ENCODE assay signal across 8 cellular contexts in genomic region chr12:31728917-31729640, GRCh38. TPM values are rescaled to one million over a fixed set of nuclear protein-coding genes. Genes with fewer than 3 reads are reported as not detected.
DNase-seq lines count a peak whose midpoint lies in the region; ATAC-seq and TF ChIP-seq lines count a peak whose summit lies in the region.

TSS of gene AMN1 (minus strand) at chr12:31729021. CDS start at chr12:31729008, 13 bp downstream.

- in situ Hi-C loops in GM13977 (cut with MboI; ENCODE audit: low pct_unique_long_range_greater_than_20kb, low sequenced_read_pairs, unreplicated experiment): no loop called here

- H3K27me3 Mint-ChIP-seq in T-helper 1 cell treated with Interleukin-12 subunit alpha and Interleukin-12 subunit beta and Interleukin-4 antibody, amounts not matched to agents 30 μg/mL and 1 μg/mL, for 36 hours (ENCODE audit: low read depth): no peaks in the 10 kb centered on the region
- H3K27me3 Mint-ChIP-seq in progenitor cell of endocrine pancreas: no peaks in the 10 kb centered on the region

- peak within 1 kb of the TSS; percentile 95 for H3K4me3 Mint-ChIP-seq in T-helper 1 cell treated with Interleukin-12 subunit alpha and Interleukin-12 subunit beta and Interleukin-4 antibody, amounts not matched to agents 30 μg/mL and 1 μg/mL, for 36 hours
- peak within 1 kb of the TSS; percentile 88 for H3K4me3 Mint-ChIP-seq in progenitor cell of endocrine pancreas (ENCODE audit: low read depth)

- peak within 1 kb of the TSS; percentile 99 for H3K27ac Mint-ChIP-seq in T-helper 1 cell treated with Interleukin-12 subunit alpha and Interleukin-12 subunit beta and Interleukin-4 antibody, amounts not matched to agents 30 μg/mL and 1 μg/mL, for 36 hours
- peak within 1 kb of the TSS; percentile 99 for H3K27ac Mint-ChIP-seq in progenitor cell of endocrine pancreas

- TF ChIP-seq CTCF in GM13977 (IDR thresholded peaks at IDR 0.05; ENCODE audit: extremely low read depth, insufficient read depth, missing control alignments) (no peak), progenitor cell of endocrine pancreas (IDR thresholded peaks at IDR 0.05; ENCODE audit: unreplicated experiment) (peak; percentile 22)

- intact Hi-C loops in left ventricle myocardium superior (cut with micrococcal nuclease): no loop called here

- DNase-seq in GM13977 (ENCODE audit: low spot score) (peak; percentile 93), NCI-H1694 (lab: John Stamatoyannopoulos, UW) (peak; percentile 98), left ventricle myocardium superior (peak; percentile 99), progenitor cell of endocrine pancreas (ENCODE audit: low spot score, unreplicated experiment) (peak; percentile 100), ureter (ENCODE audit: low spot score) (peak; percentile 100)

- ATAC-seq in HG02870 (IDR thresholded peaks at IDR 0.05; ENCODE audit: unreplicated experiment): peak; percentile 95
- ATAC-seq in left ventricle myocardium superior: peak; percentile 96

- peak within 1 kb of the TSS; percentile 97 for H3K27ac ChIP-seq in angular gyrus (ENCODE audit: low read depth, low read length)

- H3K9me3 Mint-ChIP-seq in T-helper 1 cell treated with Interleukin-12 subunit alpha and Interleukin-12 subunit beta and Interleukin-4 antibody, amounts not matched to agents 30 μg/mL and 1 μg/mL, for 36 hours: peaks cover 21% of the 10 kb centered on the region
- H3K9me3 Mint-ChIP-seq in progenitor cell of endocrine pancreas (ENCODE audit: low read depth): peaks cover 31% of the 10 kb centered on the region

- H3K36me3 Mint-ChIP-seq in T-helper 1 cell treated with Interleukin-12 subunit alpha and Interleukin-12 subunit beta and Interleukin-4 antibody, amounts not matched to agents 30 μg/mL and 1 μg/mL, for 36 hours (ENCODE audit: low read depth): peaks cover 29% of the 10 kb centered on the region
- peaks cover 24% of the 10 kb centered on the region for H3K36me3 Mint-ChIP-seq in progenitor cell of endocrine pancreas (ENCODE audit: insufficient read depth)

- H3K4me1 Mint-ChIP-seq in T-helper 1 cell treated with Interleukin-12 subunit alpha and Interleukin-12 subunit beta and Interleukin-4 antibody, amounts not matched to agents 30 μg/mL and 1 μg/mL, for 36 hours (ENCODE audit: low read depth): peaks cover 43% of the 10 kb centered on the region
- peaks cover 35% of the 10 kb centered on the region for H3K4me1 Mint-ChIP-seq in progenitor cell of endocrine pancreas (ENCODE audit: low read depth)

RNA-seq across cellular contexts. Expression of gene AMN1, which starts in this region (rescaled TPM):
- total RNA-seq in left ventricle myocardium superior: 16.7 TPM
- total RNA-seq in progenitor cell of endocrine pancreas: 29.2 and 31.9 TPM in 2 replicates
- 16.6 TPM for total RNA-seq in ureter

Comparison
In these comparisons a context has a peak if more than half of its experiments do, and no peak if none do; other contexts are left out.
1. Peak in every context shown above with its lines: DNase-seq, ATAC-seq and H3K27ac ChIP-seq.